ENCODE assay signal across 26 cellular contexts in genomic region chr3:194974468-194975135, GRCh38.
"Had no signal": no experiment of that assay in that cellular context is flagged by ENCODE, and none has a peak within 500 bp of the region (broad histone marks: within the 10 kb centered on the region; RNA-seq: fewer than 3 reads in every experiment).

No MANE protein-coding gene starts in this region.

- H3K4me1 ChIP-seq: prostate gland, transverse colon, vagina had no signal

- H3K4me3 Mint-ChIP-seq: effector memory CD8-positive, alpha-beta T cell; mesothelial cell of epicardium; naive thymus-derived CD8-positive, alpha-beta T cell; stimulated activated naive CD8-positive, alpha-beta T cell treated with anti-CD3 and anti-CD28 coated beads, Interleukin-15, Interleukin-2, amounts not matched to agents 100 ng/mL and 50 ng/mL, for 24 hours; T-cell; T-helper 2 cell treated with Interferon-gamma antibody and Interleukin-4, amounts not matched to agents 5 μg/mL and 100 μg/mL, for 36 hours had no signal

- ATAC-seq: activated naive CD4-positive, alpha-beta T cell treated with anti-CD3 and anti-CD28 coated beads, Interleukin-2, amount 50 U/mL, for 72 hours; effector memory CD8-positive, alpha-beta T cell; left ventricle myocardium superior; naive thymus-derived CD8-positive, alpha-beta T cell; T-cell had no signal

- H3K4me3 ChIP-seq: dorsolateral prefrontal cortex, ovary, prostate gland, suprapubic skin, transverse colon, vagina had no signal

- FAIRE-seq: endothelial cell of umbilical vein, frontal cortex had no signal

- DNase-seq: activated CD4-positive, alpha-beta T cell treated with anti-CD3 and anti-CD28 coated beads for 1 hour; activated CD4-positive, alpha-beta T cell treated with anti-CD3 and anti-CD28 coated beads, Interleukin-2, amount 50 U/mL, for 1 hour; activated gamma-delta T cell treated with Interleukin-2 at 50 U/mL for 16 hours; activated T-cell treated with anti-CD3 and anti-CD28 coated beads for 4 hours; aorta; brain microvascular endothelial cell; central memory CD4-positive, alpha-beta T cell; dorsolateral prefrontal cortex; effector memory CD8-positive, alpha-beta T cell; hypothalamus; left ventricle myocardium superior; mammary epithelial cell; ovary; stimulated activated CD4-positive, alpha-beta T cell treated with anti-CD3 and anti-CD28 coated beads, Interleukin-4, amount 100 ng/mL, for 24 hours; T-cell; transverse colon had no signal

- H3K27me3 ChIP-seq: brain microvascular endothelial cell, dorsolateral prefrontal cortex, ovary, suprapubic skin, transverse colon, vagina had no signal

- H3K9me3 ChIP-seq: ovary, prostate gland, suprapubic skin, transverse colon, vagina had no signal

- H3K27ac Mint-ChIP-seq: activated naive CD4-positive, alpha-beta T cell treated with anti-CD3 and anti-CD28 coated beads, Interleukin-2, amount 50 U/mL, for 72 hours; effector memory CD8-positive, alpha-beta T cell; mesothelial cell of epicardium; naive thymus-derived CD8-positive, alpha-beta T cell; stimulated activated naive CD8-positive, alpha-beta T cell treated with anti-CD3 and anti-CD28 coated beads, Interleukin-15, Interleukin-2, amounts not matched to agents 100 ng/mL and 50 ng/mL, for 24 hours; T-cell; T-helper 2 cell treated with Interferon-gamma antibody and Interleukin-4, amounts not matched to agents 5 μg/mL and 100 μg/mL, for 36 hours had no signal

- H3K36me3 ChIP-seq: brain microvascular endothelial cell, ovary, prostate gland, suprapubic skin, transverse colon, vagina had no signal

- H3K36me3 Mint-ChIP-seq: activated naive CD4-positive, alpha-beta T cell treated with anti-CD3 and anti-CD28 coated beads, Interleukin-2, amount 50 U/mL, for 72 hours; mesothelial cell of epicardium; T-cell had no signal

- H3K27ac ChIP-seq: brain microvascular endothelial cell, dorsolateral prefrontal cortex, ovary, suprapubic skin, transverse colon, vagina had no signal

- H3K9me3 Mint-ChIP-seq: activated naive CD4-positive, alpha-beta T cell treated with anti-CD3 and anti-CD28 coated beads, Interleukin-2, amount 50 U/mL, for 72 hours; effector memory CD8-positive, alpha-beta T cell; stimulated activated naive CD8-positive, alpha-beta T cell treated with anti-CD3 and anti-CD28 coated beads, Interleukin-15, Interleukin-2, amounts not matched to agents 100 ng/mL and 50 ng/mL, for 24 hours; T-helper 2 cell treated with Interferon-gamma antibody and Interleukin-4, amounts not matched to agents 5 μg/mL and 100 μg/mL, for 36 hours had no signal

- H3K4me1 Mint-ChIP-seq: mesothelial cell of epicardium, T-cell had no signal
